ENCODE assay signal across 8 cellular contexts in the genomic region with DNA sequence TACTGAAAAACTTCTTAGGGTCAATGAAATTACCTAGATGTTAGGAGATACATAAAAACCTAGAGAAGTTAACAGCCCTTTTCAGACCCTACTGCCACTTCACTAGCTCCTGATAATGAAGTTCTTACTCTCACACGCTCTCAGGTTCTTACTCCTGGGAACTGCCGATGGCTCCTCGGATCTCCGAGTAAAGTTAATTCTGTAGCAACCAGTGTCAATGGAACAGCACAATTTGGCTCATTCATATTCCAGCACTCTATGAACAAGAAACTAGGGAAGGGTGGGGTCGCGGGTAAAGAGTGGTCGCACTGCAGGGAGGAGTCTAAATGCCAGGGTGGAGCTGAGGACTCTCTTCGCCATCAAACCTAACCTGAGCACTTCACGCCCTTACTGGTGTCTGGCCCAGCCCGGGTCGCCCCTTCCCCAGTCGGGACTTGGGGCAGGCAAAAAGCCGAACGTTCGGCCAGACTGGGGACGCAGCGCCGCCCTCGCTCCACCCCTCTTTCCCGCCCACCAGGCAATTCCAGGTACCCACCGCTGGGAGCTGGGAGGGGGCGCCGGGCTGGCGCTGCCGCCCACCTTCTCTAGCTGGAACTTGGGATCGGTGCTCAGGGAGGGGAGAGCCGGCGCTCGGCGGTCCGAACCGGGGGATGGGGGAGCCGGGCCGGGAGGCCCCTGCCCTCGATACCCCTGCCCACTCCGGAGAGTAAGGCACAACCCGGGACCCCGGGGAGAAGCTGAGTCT. TPM values are rescaled to one million over a fixed set of nuclear protein-coding genes. Genes with fewer than 3 reads are reported as not detected.
DNase-seq lines count a peak whose midpoint lies in the region; ATAC-seq and TF ChIP-seq lines count a peak whose summit lies in the region.

No MANE protein-coding gene starts in this region.

- H2BK5ac ChIP-seq in trophoblast cell (ENCODE audit: low read depth, low read length, poor library complexity): peak overlapping the region; percentile 87

- H3K9me3 Mint-ChIP-seq in activated naive CD8-positive, alpha-beta T cell (ENCODE audit: low read depth): no peaks in the 10 kb centered on the region

- H4K8ac ChIP-seq in trophoblast cell (ENCODE audit: low read depth, low read length): peak overlapping the region; percentile 85

- H3K36me3 Mint-ChIP-seq in activated naive CD8-positive, alpha-beta T cell: no peaks in the 10 kb centered on the region

- no peak overlapping the region for H2BK12ac ChIP-seq in trophoblast cell (ENCODE audit: low read length)

- peak overlapping the region; percentile 70 for H3K4ac ChIP-seq in trophoblast cell (ENCODE audit: low read depth, low read length)

- H4K12ac ChIP-seq in trophoblast cell (ENCODE audit: low read depth, low read length): peak overlapping the region; percentile 88

- H3K27me3 Mint-ChIP-seq in activated naive CD8-positive, alpha-beta T cell: peaks cover 20% of the 10 kb centered on the region

- intact Hi-C loops in heart left ventricle (cut with DNase I): loop anchor here in 4 of 10 donors (2.0 to 10.0 kb wide), 5 partner anchors 49 to 174 kb away; partner anchors contain the start of genes BAG2 (in 3 of the 4), PRIM2 (in 3 of the 4) and KIAA1586 (in 1 of the 4)

- no peaks in the 10 kb centered on the region for H3K27me3 ChIP-seq in HUES48 (ENCODE audit: control insufficient read depth, insufficient read depth, low read length)
- H3K27me3 ChIP-seq in heart left ventricle: no peaks in the 10 kb centered on the region
- H3K27me3 ChIP-seq in trophoblast cell (ENCODE audit: insufficient read depth, low read length): no peaks in the 10 kb centered on the region

- no peak overlapping the region for H3K23ac ChIP-seq in trophoblast cell (ENCODE audit: low read length)

- H3K79me1 ChIP-seq in trophoblast cell (ENCODE audit: low read length): peaks cover 14% of the 10 kb centered on the region

- DNase-seq in EH (ENCODE audit: low read depth): peak; percentile 79
- peak; percentile 57 to 82 (median 64) for DNase-seq in heart left ventricle
- DNase-seq in trophoblast cell: peak; percentile 35 to 61

- H2AK5ac ChIP-seq in trophoblast cell (ENCODE audit: low read length): peak overlapping the region; percentile 37

- peak overlapping the region; percentile 92 for H3K4me3 Mint-ChIP-seq in activated naive CD8-positive, alpha-beta T cell

- peak overlapping the region; percentile 93 for H4K91ac ChIP-seq in trophoblast cell (ENCODE audit: low read depth, low read length)

- H3K9ac ChIP-seq in HUES48 (ENCODE audit: low read depth, low read length) (peak overlapping the region; percentile 79), trophoblast cell (ENCODE audit: low read length) (peak overlapping the region; percentile 92)

- H3K9me3 ChIP-seq in HUES48 (ENCODE audit: control insufficient read depth, insufficient read depth, low read length) (no peaks in the 10 kb centered on the region), heart left ventricle (peaks cover 0 to 7% (median 0%) of the 10 kb centered on the region in 12 donors), trophoblast cell (ENCODE audit: insufficient read depth, low read depth, low read length) (no peaks in the 10 kb centered on the region)

- TF ChIP-seq CTCF in heart left ventricle (IDR thresholded peaks at IDR 0.05): peak in 7 of 12 donors; percentile 28 to 50 (median 32)

- peak overlapping the region; percentile 89 for H3K14ac ChIP-seq in trophoblast cell (ENCODE audit: low read length)

- H3K4me3 ChIP-seq in HUES48 (ENCODE audit: low read depth, low read length) (peak overlapping the region; percentile 93), heart left ventricle (peak overlapping the region; percentile 64 to 98 (median 86)), trophoblast cell (ENCODE audit: low read depth, low read length) (peak overlapping the region; percentile 91), urinary bladder (ENCODE audit: low read depth, low read length) (peak overlapping the region; percentile 88)

- H3K4me1 ChIP-seq in HUES48 (ENCODE audit: control insufficient read depth, insufficient read depth, low read length) (peaks cover 17% of the 10 kb centered on the region; the same call in 1 of the 2 replicates), heart left ventricle (peaks cover 0 to 18% (median 3%) of the 10 kb centered on the region in 12 donors), trophoblast cell (ENCODE audit: control insufficient read depth in 1 of 2, insufficient read depth in 2 of 2, low read length in 2 of 2) (peaks cover 0 to 6% of the 10 kb centered on the region in 2 experiments), urinary bladder (ENCODE audit: insufficient read depth) (peaks cover 2% of the 10 kb centered on the region)

- ATAC-seq in GM21515 (IDR thresholded peaks at IDR 0.05; ENCODE audit: unreplicated experiment): peak; percentile 63
- peak; percentile 60 to 83 (median 74) for ATAC-seq in heart left ventricle

- H3K36me3 ChIP-seq in HUES48 (ENCODE audit: control insufficient read depth, insufficient read depth, low read length) (no peaks in the 10 kb centered on the region), heart left ventricle (no peaks in the 10 kb centered on the region), trophoblast cell (ENCODE audit: control insufficient read depth in 1 of 2, insufficient read depth in 2 of 2, low read length in 2 of 2) (peaks cover 0 to 2% of the 10 kb centered on the region in 2 experiments), urinary bladder (ENCODE audit: insufficient read depth) (no peaks in the 10 kb centered on the region)

- 0 to 1% (median 0%) methylated on average over 21 to 38 of the region's 38 CpGs for WGBS in heart left ventricle, 4 donors
- no CpG with 5 or more reads among the region's 38 CpGs for WGBS in trophoblast cell (ENCODE audit: extremely low coverage, insufficient coverage, insufficient read length)
- under 1% methylated on average over 38 of the region's 38 CpGs for WGBS in urinary bladder

- H3K27ac ChIP-seq in HUES48 (ENCODE audit: low read depth, low read length) (peak overlapping the region; percentile 95), heart left ventricle (peak overlapping the region; percentile 14 to 96 (median 84)), trophoblast cell (ENCODE audit: low read depth, low read length) (peak overlapping the region; percentile 94), urinary bladder (ENCODE audit: low read depth) (peak overlapping the region; percentile 91)

- H3K27ac Mint-ChIP-seq in activated naive CD8-positive, alpha-beta T cell: no peak overlapping the region

- H3K4me2 ChIP-seq in trophoblast cell (ENCODE audit: low read length): peak overlapping the region; percentile 85

- H3K18ac ChIP-seq in trophoblast cell (ENCODE audit: low read length): peak overlapping the region; percentile 81

- peaks cover 9% of the 10 kb centered on the region for H3K4me1 Mint-ChIP-seq in activated naive CD8-positive, alpha-beta T cell (ENCODE audit: low read depth)

- peak overlapping the region; percentile 81 for H2AFZ ChIP-seq in trophoblast cell (ENCODE audit: insufficient read depth, low read length, poor library complexity)

- peak overlapping the region; percentile 88 for H2BK120ac ChIP-seq in trophoblast cell (ENCODE audit: insufficient read depth, low read length, poor library complexity)

- peak; percentile 33; the same call in 1 of the 2 replicates for TF ChIP-seq POLR2A in Raji (IDR thresholded peaks at IDR 0.05; ENCODE audit: insufficient read depth, low read depth, low read length)
- TF ChIP-seq POLR2A in heart left ventricle (IDR thresholded peaks at IDR 0.05): no peak

- H3K79me2 ChIP-seq in trophoblast cell (ENCODE audit: control insufficient read depth, insufficient read depth, low read length, poor library complexity): peaks cover 5% of the 10 kb centered on the region

RNA-seq across cellular contexts. Expression of gene RAB23, which starts 0.7 kb away (rescaled TPM):
- total RNA-seq in heart left ventricle: 10 to 100 TPM in 4 of 9 donors, 1 to 10 TPM in 5; 7.6 to 15.4 (median 9.6) TPM
- polyA plus RNA-seq in heart left ventricle: 1 to 10 TPM; 2.6 to 7.7 TPM
- polyA plus RNA-seq in trophoblast cell (2013): 23.4 and 23.5 TPM in 2 replicates
- total RNA-seq in urinary bladder: 193 TPM
- polyA plus RNA-seq in urinary bladder: 74.4 TPM

RNA-seq across cellular contexts. Expression of gene BAG2, which starts 49.2 kb away (rescaled TPM):
- total RNA-seq in heart left ventricle (10 to 100 TPM in 5 of 9 donors, 1 to 10 TPM in 4; 8.2 to 18.0 (median 11.6) TPM), urinary bladder (82.3 TPM)
- polyA plus RNA-seq in heart left ventricle (10 to 100 TPM in 1 of 2 donors, 1 to 10 TPM in 1; 4.5 to 10.8 TPM), urinary bladder (34.3 TPM)
- 4.3 and 4.4 TPM in 2 replicates for polyA plus RNA-seq in trophoblast cell (2013)

Comparison
In these comparisons a context has a peak if more than half of its experiments do, and no peak if none do; other contexts are left out.
1. Peak in every context shown above with its lines: DNase-seq, ATAC-seq, H3K4me3 ChIP-seq and H3K27ac ChIP-seq.
2. RNA of gene RAB23, which starts 0.7 kb away (total RNA-seq): 193 TPM in urinary bladder (single experiment); 7.6 to 15.4 TPM in heart left ventricle; every median in the first group is over 10 times any median in the second.